8 cellular contexts compared by ENCODE assay signal in genomic region chr10:80356563-80356999, GRCh38. TPM values are rescaled to one million over a fixed set of nuclear protein-coding genes. Genes with fewer than 3 reads are reported as not detected.
DNase-seq lines count a peak whose midpoint lies in the region; ATAC-seq and TF ChIP-seq lines count a peak whose summit lies in the region.

Gene DYDC1 (minus strand): TSS chr10:80356755. CDS start chr10:80352601, 4,154 bp downstream.
Gene DYDC2 (plus strand): TSS chr10:80356781. CDS start chr10:80362444, 5,663 bp downstream.

- CTCF ChIA-PET in SK-N-SH (lab: Yijun Ruan, JAX): interaction anchor here (1.0 kb wide), 1 partner anchor 26 kb away, joined by 3 read pairs; no protein-coding TSS in a partner anchor

- TF ChIP-seq RAD21 in SK-N-SH (IDR thresholded peaks at IDR 0.05; ENCODE audit: low read length): no peak

- H3K4me1 ChIP-seq in SK-N-SH (ENCODE audit: control insufficient read depth in 1 of 2, insufficient read depth in 2 of 2, low read depth in 1 of 2, low read length in 1 of 2) (peaks cover 0 to 5% of the 10 kb centered on the region in 2 experiments; a peak in 1 of 4 replicates), colonic mucosa (no peaks in the 10 kb centered on the region), lung (ENCODE audit: control insufficient read depth in 2 of 2, insufficient read depth in 2 of 2, low read length in 2 of 2) (peaks cover 0 to 11% of the 10 kb centered on the region in 2 donors)

- ATAC-seq in GM18861 (IDR thresholded peaks at IDR 0.05; ENCODE audit: unreplicated experiment) (peak; percentile 78), HG03460 (IDR thresholded peaks at IDR 0.05; ENCODE audit: unreplicated experiment) (peak; percentile 85), lung (ENCODE audit: insufficient read depth, low FRiP score) (no peak), GM18870 (IDR thresholded peaks at IDR 0.05; ENCODE audit: unreplicated experiment) (no peak), GM21515 (IDR thresholded peaks at IDR 0.05; ENCODE audit: unreplicated experiment) (no peak)

- no peaks in the 10 kb centered on the region for H3F3A ChIP-seq in SK-N-SH (replicated peaks; ENCODE audit: insufficient read depth)

- intact Hi-C loops in colonic mucosa (cut with DNase I): no loop called here

- peak within 1 kb of the TSS in 1 of 2 experiments; percentile 46; a peak in 2 of 4 replicates for H3K4me3 ChIP-seq in SK-N-SH (ENCODE audit: low read depth in 2 of 2, low read length in 1 of 2)
- peak within 1 kb of the TSS; percentile 24 for H3K4me3 ChIP-seq in colonic mucosa
- H3K4me3 ChIP-seq in lung: peak within 1 kb of the TSS; percentile 38

- POLR2A ChIA-PET in SK-N-SH (lab: Yijun Ruan, JAX): interaction anchor here (1.1 kb wide), 1 partner anchor 288 kb away, joined by 6 read pairs; no protein-coding TSS in a partner anchor

- no peaks in the 10 kb centered on the region for H3K9me2 ChIP-seq in SK-N-SH

- 0 out of 2 replicates have a peak within 1 kb of the TSS, but pooled peaks have one; percentile 46 for H2AFZ ChIP-seq in SK-N-SH (ENCODE audit: low read depth)

- DNase-seq in SK-N-SH: peak; percentile 83
- DNase-seq in colonic mucosa: peak; percentile 45
- DNase-seq in lung (ENCODE audit: low spot score): no peak
- DNase-seq in stimulated activated CD8-positive, alpha-beta memory T cell treated with anti-CD3 and anti-CD28 coated beads, Interleukin-4, amount 100 ng/mL, for 48 hours: peak; percentile 56

- TF ChIP-seq EP300 in SK-N-SH (IDR thresholded peaks at IDR 0.05; ENCODE audit: borderline replicate concordance in 1 of 2, low read depth in 1 of 2, low read length in 1 of 2): no peak

- H3K9me3 ChIP-seq in SK-N-SH (no peaks in the 10 kb centered on the region), colonic mucosa (no peaks in the 10 kb centered on the region), lung (ENCODE audit: control insufficient read depth in 2 of 2, insufficient read depth in 1 of 2, low read length in 1 of 2) (peaks cover 0 to 8% of the 10 kb centered on the region in 2 donors)

- H3K36me3 ChIP-seq in SK-N-SH (replicated peaks in 1 of 2; ENCODE audit: control insufficient read depth in 1 of 2, insufficient read depth in 2 of 2, low read length in 1 of 2) (no peaks in the 10 kb centered on the region), colonic mucosa (no peaks in the 10 kb centered on the region), lung (ENCODE audit: control insufficient read depth in 2 of 2, insufficient read depth in 2 of 2, low read length in 2 of 2) (no peaks in the 10 kb centered on the region)

- H3K27me3 ChIP-seq in SK-N-SH (ENCODE audit: insufficient read depth): no peaks in the 10 kb centered on the region
- peaks cover 7% of the 10 kb centered on the region for H3K27me3 ChIP-seq in colonic mucosa
- peaks cover 3% of the 10 kb centered on the region for H3K27me3 ChIP-seq in lung (ENCODE audit: control insufficient read depth, insufficient read depth)

- 13% methylated on average over 30 of the region's 45 CpGs for WGBS in SK-N-SH (ENCODE audit: low lambda C conversion rate)
- 3% methylated on average over 42 to 45 of the region's 45 CpGs for WGBS in lung, 2 donors

- H3K79me2 ChIP-seq in SK-N-SH (ENCODE audit: insufficient read depth): no peaks in the 10 kb centered on the region

- H4K20me1 ChIP-seq in SK-N-SH (ENCODE audit: insufficient read depth): no peaks in the 10 kb centered on the region

- no peak within 1 kb of the TSS for H3K9ac ChIP-seq in SK-N-SH
- H3K9ac ChIP-seq in colonic mucosa (ENCODE audit: low read depth in 2 of 2, low read length in 2 of 2): peak within 1 kb of the TSS in 1 of 2 donors; percentile 20

- TF ChIP-seq CTCF in SK-N-SH (IDR thresholded peaks at IDR 0.05) (no peak), colonic mucosa (IDR thresholded peaks at IDR 0.05) (no peak), lung (IDR thresholded peaks at IDR 0.05; ENCODE audit: control extremely low read depth, extremely low read depth) (no peak)

- no peak within 1 kb of the TSS for H3K27ac ChIP-seq in SK-N-SH (ENCODE audit: low read depth in 2 of 2, low read length in 1 of 2)
- no peak within 1 kb of the TSS for H3K27ac ChIP-seq in colonic mucosa
- H3K27ac ChIP-seq in lung (ENCODE audit: low read depth in 1 of 2, low read length in 1 of 2): no peak within 1 kb of the TSS

- H3K4me2 ChIP-seq in SK-N-SH: peak within 1 kb of the TSS; percentile 57; the same call in 1 of the 2 replicates

TF ChIP-seq in SK-N-SH, 30 proteins besides CTCF, POLR2A, EP300 and RAD21:
- TF ChIP-seq MEF2A (IDR thresholded peaks at IDR 0.05; ENCODE audit: borderline replicate concordance, low read depth): no peak
- no peak for TF ChIP-seq YY1 (IDR thresholded peaks at IDR 0.05; ENCODE audit: low read depth)
- TF ChIP-seq TCF12 (IDR thresholded peaks at IDR 0.05): no peak
- no peak for TF ChIP-seq RFX5 (IDR thresholded peaks at IDR 0.05; ENCODE audit: low read length)
- no peak for TF ChIP-seq SIN3A (IDR thresholded peaks at IDR 0.05; ENCODE audit: borderline replicate concordance, low read depth, low read length)
- TF ChIP-seq FOXJ3 (CRISPR knock-in tag; IDR thresholded peaks at IDR 0.05): no peak
- TF ChIP-seq TEAD4 (IDR thresholded peaks at IDR 0.05; ENCODE audit: borderline replicate concordance, insufficient read depth): no peak
- no peak for TF ChIP-seq FOXM1 (IDR thresholded peaks at IDR 0.05; ENCODE audit: low read depth)
TF ChIP-seq in SK-N-SH: peak in this region for 0.

RNA-seq across cellular contexts. Expression of gene DYDC1, which starts in this region (rescaled TPM):
- not detected in 2 replicates for polyA plus RNA-seq in SK-N-SH (2012; rRNA removed)
- polyA plus RNA-seq in SK-N-SH (2012; cell fraction: cytosol; rRNA removed): not detected in 2 replicates
- not detected in 2 replicates for polyA plus RNA-seq in SK-N-SH (2012; cell fraction: nucleus; rRNA removed)
- total RNA-seq in colonic mucosa: not detected
- 1 to 10 TPM; 2.4 TPM for total RNA-seq in lung
- polyA plus RNA-seq in lung: 1 to 10 TPM; 1.5 TPM

RNA-seq across cellular contexts. Expression of gene DYDC2, which starts in this region (rescaled TPM):
- polyA plus RNA-seq in SK-N-SH (2012; rRNA removed) (0.08 and 0.10 TPM in 2 replicates), lung (10 to 100 TPM; 17.3 to 24.4 TPM)
- polyA plus RNA-seq in SK-N-SH (2012; cell fraction: cytosol; rRNA removed): 0.08 TPM in 2 replicates
- 0.04 TPM in 1 of 2 replicates, not detected in the other for polyA plus RNA-seq in SK-N-SH (2012; cell fraction: nucleus; rRNA removed)
- total RNA-seq in colonic mucosa (1 to 10 TPM in 1 of 2 donors, not detected in 1; 1.5 TPM), lung (10 to 100 TPM in 1 of 2 donors, 1 to 10 TPM in 1; 8.6 to 21.7 TPM)

Comparison
In these comparisons a context has a peak if more than half of its experiments do, and no peak if none do; other contexts are left out.
1. RNA of gene DYDC2 (polyA plus RNA-seq): 17.3 to 24.4 TPM in lung; 0.04 to 0.10 TPM in SK-N-SH; every median in the first group is over 10 times any median in the second.
2. Peak in DNase-seq and H3K4me2 ChIP-seq in SK-N-SH; RNA of the genes that start here not detected or under 1 TPM.
3. ATAC-seq: peak in GM18861 (single experiment) and HG03460 (single experiment); none in lung (single experiment), GM18870 (single experiment) and GM21515 (single experiment).